In the genomic region with DNA sequence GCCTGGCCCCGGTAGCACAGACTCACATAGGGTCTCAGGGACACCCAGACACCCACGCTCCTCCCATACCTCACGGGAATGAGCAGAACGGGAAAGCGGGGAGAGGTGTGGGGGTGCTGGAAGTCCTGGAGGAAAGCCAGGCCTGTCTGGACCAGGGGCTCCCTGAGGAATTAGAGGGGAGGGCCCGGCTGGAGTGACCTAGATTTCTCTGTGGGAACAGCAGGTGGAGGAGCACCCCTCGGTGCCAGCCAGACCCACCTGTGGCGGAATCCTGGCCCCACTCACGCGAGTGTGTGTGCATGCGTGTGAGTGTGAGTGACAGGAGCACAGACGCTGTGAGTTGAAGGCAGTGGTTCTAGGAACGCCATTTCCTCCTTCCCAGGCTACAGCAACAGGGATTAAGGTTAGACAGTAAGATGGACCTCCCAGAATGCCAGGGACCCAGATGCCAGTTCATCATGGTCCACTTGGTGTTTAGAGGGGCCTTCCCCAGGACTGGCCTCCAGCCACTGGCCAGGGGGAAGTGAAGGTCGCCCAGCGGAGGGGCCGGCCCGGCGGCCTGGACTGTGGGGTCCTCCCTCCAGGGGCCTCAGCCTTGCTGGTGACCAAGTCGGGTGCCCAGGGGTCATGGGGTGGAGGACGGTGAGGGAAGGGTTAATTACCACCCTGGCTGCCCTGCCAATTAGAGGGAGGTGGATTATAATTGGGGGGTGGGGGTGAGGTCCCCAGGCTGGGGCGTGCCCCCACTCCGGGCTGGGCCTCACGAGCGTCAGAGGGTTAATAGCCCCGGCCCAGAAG, we compare ENCODE assay signal across 12 cellular contexts. TPM values are rescaled to one million over a fixed set of nuclear protein-coding genes. Genes with fewer than 3 reads are reported as not detected.
DNase-seq lines count a peak whose midpoint lies in the region; ATAC-seq and TF ChIP-seq lines count a peak whose summit lies in the region.
"Had no signal": no experiment of that assay in that cellular context is flagged by ENCODE, and none has a peak within 500 bp of the region (broad histone marks: within the 10 kb centered on the region; RNA-seq: fewer than 3 reads in every experiment).

No MANE protein-coding gene starts in this region.

- no peak for ATAC-seq in lower lobe of right lung
- ATAC-seq: activated CD8-positive, alpha-beta memory T cell treated with anti-CD3 and anti-CD28 coated beads, Interleukin-2, amount 10 ng/mL, durations not matched to agents 7 days and 5 days had no signal

- H3K4me3 ChIP-seq in HUES48 (ENCODE audit: low read depth, low read length) (peak overlapping the region; percentile 63; the same call in 1 of the 2 replicates), breast epithelium (peak overlapping the region in 2 of 3 donors; percentile 55 to 79), lower lobe of right lung (peak overlapping the region; percentile 55), suprapubic skin (peak overlapping the region; percentile 58)

- no peak overlapping the region for H3K9ac ChIP-seq in HUES48 (ENCODE audit: low read depth, low read length)

- peaks cover 5% of the 10 kb centered on the region for H3K4me1 ChIP-seq in HUES48 (ENCODE audit: control insufficient read depth, insufficient read depth, low read length)
- H3K4me1 ChIP-seq in breast epithelium: peaks cover 10 to 16% of the 10 kb centered on the region in 2 donors
- H3K4me1 ChIP-seq in lower lobe of right lung: peaks cover 24% of the 10 kb centered on the region
- peaks cover 41% of the 10 kb centered on the region for H3K4me1 ChIP-seq in suprapubic skin

- H3K36me3 ChIP-seq in HUES48 (ENCODE audit: control insufficient read depth, insufficient read depth, low read length) (peaks cover 12% of the 10 kb centered on the region; the same call in 1 of the 2 replicates), breast epithelium (no peaks in the 10 kb centered on the region), lower lobe of right lung (no peaks in the 10 kb centered on the region), suprapubic skin (peaks cover 21% of the 10 kb centered on the region)

- TF ChIP-seq CTCF in breast epithelium (IDR thresholded peaks at IDR 0.05): no peak
- TF ChIP-seq CTCF in lower lobe of right lung (IDR thresholded peaks at IDR 0.05): no peak
- no peak for TF ChIP-seq CTCF in suprapubic skin (IDR thresholded peaks at IDR 0.05)

- H3K27me3 ChIP-seq in HUES48 (ENCODE audit: control insufficient read depth, insufficient read depth, low read length): no peaks in the 10 kb centered on the region
- H3K27me3 ChIP-seq in breast epithelium: peaks cover 1 to 6% of the 10 kb centered on the region in 2 donors
- no peaks in the 10 kb centered on the region for H3K27me3 ChIP-seq in lower lobe of right lung (ENCODE audit: low read depth)
- peaks cover 19% of the 10 kb centered on the region for H3K27me3 ChIP-seq in suprapubic skin

- WGBS in suprapubic skin: 54% methylated on average over 9 of the region's 25 CpGs

- H3K27ac ChIP-seq in HUES48 (ENCODE audit: low read depth, low read length): no peak overlapping the region
- peak overlapping the region; percentile 92 to 94 for H3K27ac ChIP-seq in breast epithelium
- peak overlapping the region; percentile 64 for H3K27ac ChIP-seq in lower lobe of right lung
- H3K27ac ChIP-seq in suprapubic skin: peak overlapping the region; percentile 92

- DNase-seq in breast epithelium (ENCODE audit: low spot score in 2 of 2) (no peak), lower lobe of right lung (no peak), suprapubic skin (ENCODE audit: low spot score in 2 of 2) (no peak), GM03348 (ENCODE audit: low spot score) (no peak), T-helper 2 cell (no peak)
- no peak for DNase-seq in activated CD4-positive, alpha-beta T cell treated with anti-CD3 and anti-CD28 coated beads, Interleukin-2, amount 50 U/mL, for 4 hours
- DNase-seq: activated CD8-positive, alpha-beta memory T cell treated with anti-CD3 and anti-CD28 coated beads, Interleukin-2, amount 10 ng/mL, durations not matched to agents 7 days and 5 days; cortex of kidney; foreskin melanocyte; NCI-H446 treated with DMSO at 0.1 percent for 48 hours; posterior cingulate gyrus had no signal

- no peaks in the 10 kb centered on the region for H3K9me3 ChIP-seq in HUES48 (ENCODE audit: control insufficient read depth, insufficient read depth, low read length)
- no peaks in the 10 kb centered on the region for H3K9me3 ChIP-seq in breast epithelium
- no peaks in the 10 kb centered on the region for H3K9me3 ChIP-seq in lower lobe of right lung
- no peaks in the 10 kb centered on the region for H3K9me3 ChIP-seq in suprapubic skin

- TF ChIP-seq POLR2A in breast epithelium (IDR thresholded peaks at IDR 0.05) (no peak), suprapubic skin (IDR thresholded peaks at IDR 0.05) (peak in 1 of 2 donors; percentile 16)

- intact Hi-C loops in breast epithelium (cut with DNase I; ENCODE audit: low total_unique reads) (no loop called here), lower lobe of right lung (cut with DNase I) (no loop called here)

- TF ChIP-seq EP300 in suprapubic skin (IDR thresholded peaks at IDR 0.05): no peak

RNA-seq across cellular contexts. Expression of gene PKP3, which starts 1.0 kb away (rescaled TPM):
- total RNA-seq in breast epithelium: 10 to 100 TPM in 2 of 3 donors, under 1 TPM in 1; 0.32 to 60.9 (median 36.7) TPM
- total RNA-seq in lower lobe of right lung: 23.1 TPM
- total RNA-seq in suprapubic skin: 100 to 1,000 TPM; 318 to 486 (median 428) TPM

RNA-seq across cellular contexts. Expression of gene SIGIRR, which starts 19.7 kb away (rescaled TPM):
- 10 to 100 TPM; 37.3 to 49.8 (median 46.5) TPM for total RNA-seq in breast epithelium
- 91.8 TPM for total RNA-seq in lower lobe of right lung
- 10 to 100 TPM; 14.2 to 26.0 (median 16.5) TPM for total RNA-seq in suprapubic skin

RNA-seq across cellular contexts. Expression of gene B4GALNT4, which starts 25.8 kb away (rescaled TPM):
- total RNA-seq in breast epithelium (10 to 100 TPM in 1 of 3 donors, 1 to 10 TPM in 1, under 1 TPM in 1; 0.48 to 11.3 (median 8.2) TPM), lower lobe of right lung (0.38 TPM), suprapubic skin (1 to 10 TPM; 1.2 to 3.0 (median 1.6) TPM)

RNA-seq across cellular contexts. Expression of gene ANO9, which starts 46.8 kb away (rescaled TPM):
- 10 to 100 TPM in 1 of 3 donors, 1 to 10 TPM in 1, under 1 TPM in 1; 0.32 to 14.2 (median 9.8) TPM for total RNA-seq in breast epithelium
- 21.6 TPM for total RNA-seq in lower lobe of right lung
- total RNA-seq in suprapubic skin: 100 to 1,000 TPM in 2 of 4 donors, 10 to 100 TPM in 2; 76.8 to 166 (median 103) TPM

RNA-seq across cellular contexts. Expression of gene PTDSS2, which starts 55.0 kb away (rescaled TPM):
- total RNA-seq in breast epithelium (10 to 100 TPM; 23.8 to 53.7 (median 33.1) TPM), lower lobe of right lung (32.9 TPM), suprapubic skin (10 to 100 TPM; 22.3 to 31.0 (median 25.3) TPM)

Comparison
In these comparisons a context has a peak if more than half of its experiments do, and no peak if none do; other contexts are left out.
1. RNA of gene PKP3, which starts 1.0 kb away (total RNA-seq): 318 to 486 TPM in suprapubic skin; 0.32 to 60.9 TPM in breast epithelium and 23.1 TPM in lower lobe of right lung (single experiment); every median in the first group is over 4 times any median in the second.
2. Peak in every context shown above with its lines, with median percentiles within 50 percentile points of each other: H3K4me3 ChIP-seq.